ENCODE assay signal across 10 cellular contexts in the genomic region with DNA sequence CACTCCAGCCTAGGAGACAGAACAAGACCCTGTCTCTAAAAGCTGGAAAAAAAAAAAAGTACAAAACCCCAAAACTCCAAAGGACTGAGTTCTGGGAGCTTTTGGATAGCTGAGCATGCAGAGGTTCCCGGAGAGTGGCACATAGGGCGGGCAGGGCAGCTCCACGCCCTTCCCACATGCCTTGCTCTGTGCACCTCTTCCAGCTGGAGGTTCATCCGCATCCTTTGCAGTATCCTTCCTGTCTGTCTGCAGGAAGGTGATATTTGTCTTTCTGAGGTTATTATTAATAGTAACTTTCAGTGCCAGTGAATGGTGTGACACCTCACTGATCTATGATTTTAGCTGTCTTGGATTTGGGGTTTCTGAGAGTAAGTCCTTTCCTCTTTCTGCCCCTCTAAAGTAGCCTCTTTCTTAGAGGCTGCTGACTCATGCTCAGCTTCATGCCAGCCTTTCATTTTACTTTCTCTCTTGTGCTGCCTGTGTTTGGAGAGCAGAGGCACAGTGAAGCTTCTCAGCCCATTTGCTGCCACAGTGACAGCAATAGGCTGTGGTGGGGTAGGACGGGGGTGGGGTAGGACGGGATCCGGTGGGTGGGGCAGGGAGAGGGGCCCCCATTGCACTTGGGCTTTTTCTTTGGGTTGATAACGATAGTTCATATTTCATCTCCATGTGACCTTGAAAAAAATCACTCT.
DNase-seq lines count a peak whose midpoint lies in the region; ATAC-seq and TF ChIP-seq lines count a peak whose summit lies in the region.
"Had no signal": no experiment of that assay in that cellular context is flagged by ENCODE, and none has a peak within 500 bp of the region (broad histone marks: within the 10 kb centered on the region; RNA-seq: fewer than 3 reads in every experiment).

No MANE protein-coding gene starts in this region.

- H3K4me1 ChIP-seq in effector memory CD4-positive, alpha-beta T cell (ENCODE audit: control insufficient read depth, insufficient read depth, low read length, poor library complexity, severe bottlenecking): peaks cover 13% of the 10 kb centered on the region

- no peak overlapping the region for H3K27ac ChIP-seq in effector memory CD4-positive, alpha-beta T cell (ENCODE audit: insufficient read depth, low read length, poor library complexity, severe bottlenecking)

- peak overlapping the region in 8 of 10 donors; percentile 26 to 64 (median 36) for H3K4me3 Mint-ChIP-seq in naive thymus-derived CD8-positive, alpha-beta T cell

- no peaks in the 10 kb centered on the region for H3K27me3 ChIP-seq in effector memory CD4-positive, alpha-beta T cell (replicated peaks; ENCODE audit: control insufficient read depth, insufficient read depth, low read length, poor library complexity, severe bottlenecking)
- H3K27me3 ChIP-seq: upper lobe of left lung had no signal

- DNase-seq in EH (ENCODE audit: low read depth) (peak; percentile 54), astrocyte of the hippocampus (ENCODE audit: low read depth, low spot score) (peak; percentile 65)
- DNase-seq in naive thymus-derived CD8-positive, alpha-beta T cell: peak in 5 of 10 donors; percentile 22 to 51 (median 39)
- DNase-seq in effector memory CD4-positive, alpha-beta T cell: no peak
- DNase-seq: T1000, upper lobe of left lung had no signal

- peaks cover 52 to 92% (median 85%) of the 10 kb centered on the region in 4 donors for H3K4me1 Mint-ChIP-seq in naive thymus-derived CD8-positive, alpha-beta T cell

- H3K9me3 Mint-ChIP-seq in naive thymus-derived CD8-positive, alpha-beta T cell: no peaks in the 10 kb centered on the region

- peak; percentile 45 for ATAC-seq in HG03442 (IDR thresholded peaks at IDR 0.05; ENCODE audit: unreplicated experiment)
- ATAC-seq in naive thymus-derived CD8-positive, alpha-beta T cell: peak; percentile 52 to 81
- ATAC-seq in HG02678 (IDR thresholded peaks at IDR 0.05; ENCODE audit: unreplicated experiment): no peak
- ATAC-seq in HG02870 (IDR thresholded peaks at IDR 0.05; ENCODE audit: unreplicated experiment): no peak
- no peak for ATAC-seq in GM18505 (IDR thresholded peaks at IDR 0.05; ENCODE audit: unreplicated experiment)

- H3K27ac Mint-ChIP-seq in naive thymus-derived CD8-positive, alpha-beta T cell: peak overlapping the region; percentile 46 to 91 (median 78)

- H3K4me3 ChIP-seq in effector memory CD4-positive, alpha-beta T cell (ENCODE audit: insufficient read depth, low read depth, low read length, poor library complexity, severe bottlenecking): no peak overlapping the region
- H3K4me3 ChIP-seq: upper lobe of left lung had no signal

- POLR2A ChIA-PET in naive thymus-derived CD8-positive, alpha-beta T cell (lab: Charles Lee): interaction anchor here (0.7 to 1.4 kb wide), 4 partner anchors 27 to 102 kb away, joined by 3 to 4 read pairs (median 4); no protein-coding TSS in a partner anchor

- peaks cover 0 to 21% (median 0%) of the 10 kb centered on the region in 3 donors for H3K36me3 Mint-ChIP-seq in naive thymus-derived CD8-positive, alpha-beta T cell

- no peaks in the 10 kb centered on the region for H3K27me3 Mint-ChIP-seq in naive thymus-derived CD8-positive, alpha-beta T cell

- peaks cover 9% of the 10 kb centered on the region for H3K36me3 ChIP-seq in effector memory CD4-positive, alpha-beta T cell (ENCODE audit: control insufficient read depth, insufficient read depth, low read length)

- TF ChIP-seq POLR2A in GM18505 (IDR thresholded peaks at IDR 0.05; ENCODE audit: borderline replicate concordance, extremely low read depth, insufficient read depth, insufficient read length): no peak

- H3K9me3 ChIP-seq in effector memory CD4-positive, alpha-beta T cell (ENCODE audit: control insufficient read depth, low read length): no peaks in the 10 kb centered on the region
- H3K9me3 ChIP-seq: upper lobe of left lung had no signal

Comparison
In these comparisons a context has a peak if more than half of its experiments do, and no peak if none do; other contexts are left out.
1. DNase-seq: peak in EH (single experiment) and astrocyte of the hippocampus (single experiment); none in effector memory CD4-positive, alpha-beta T cell (0 of 3).
2. ATAC-seq: peak in HG03442 (single experiment) and naive thymus-derived CD8-positive, alpha-beta T cell (2 of 2); none in HG02678 (single experiment), HG02870 (single experiment) and GM18505 (single experiment).